Comparison of ENCODE assay signal across 11 cellular contexts in the genomic region with DNA sequence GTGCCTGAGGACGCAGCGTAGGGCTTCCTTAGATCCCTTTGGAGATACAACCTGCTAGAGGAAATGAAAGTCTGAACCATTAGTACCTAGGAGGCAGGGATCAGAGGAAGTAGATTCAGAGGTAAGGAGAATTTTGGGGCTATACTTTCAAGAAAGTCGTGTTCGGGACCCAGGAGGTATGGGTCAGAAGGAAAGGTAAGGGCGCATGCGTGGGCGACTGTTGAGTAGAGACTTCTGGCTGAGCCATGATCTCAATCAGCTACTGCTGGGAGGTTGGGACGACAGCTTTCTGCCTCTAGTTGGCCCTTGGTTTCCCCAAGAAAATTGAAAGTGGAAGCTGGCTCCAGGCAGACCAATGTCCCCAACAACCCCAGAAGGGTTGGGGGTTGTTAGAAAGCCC. TPM values are rescaled to one million over a fixed set of nuclear protein-coding genes. Genes with fewer than 3 reads are reported as not detected.
"Had no signal": no experiment of that assay in that cellular context is flagged by ENCODE, and none has a peak within 500 bp of the region (broad histone marks: within the 10 kb centered on the region; RNA-seq: fewer than 3 reads in every experiment).

No MANE protein-coding gene starts in this region.

RNA-seq across cellular contexts. Expression of a gene that starts 0.3 kb away (rescaled TPM):
- total RNA-seq: naive thymus-derived CD4-positive, alpha-beta T cell; naive thymus-derived CD8-positive, alpha-beta T cell; natural killer cell; natural killer cell treated with Interleukin-12 subunit alpha and Interleukin-12 subunit beta and Interleukin-15 and Interleukin-18, amount 100 ng/mL, for 72 hours; omental fat pad; osteoblast; osteocyte; psoas muscle; pulmonary artery endothelial cell; right lobe of liver; sciatic nerve had no signal
- polyA plus RNA-seq: naive thymus-derived CD4-positive, alpha-beta T cell; naive thymus-derived CD8-positive, alpha-beta T cell; psoas muscle had no signal
